17 cellular contexts compared by ENCODE assay signal in genomic region chr1:212871976-212872375, GRCh38. TPM values are rescaled to one million over a fixed set of nuclear protein-coding genes. Genes with fewer than 3 reads are reported as not detected.
A peak's percentile ranks its signal among the peaks of the same experiment; 100 is the strongest.
DNase-seq lines count a peak whose midpoint lies in the region; ATAC-seq, FAIRE-seq and TF ChIP-seq lines count a peak whose summit lies in the region.
"Had no signal": no experiment of that assay in that cellular context is flagged by ENCODE, and none has a peak within 500 bp of the region (broad histone marks: within the 10 kb centered on the region; RNA-seq: fewer than 3 reads in every experiment).

No MANE protein-coding gene starts in this region.

- no peak overlapping the region for H3K27ac Mint-ChIP-seq in CD8-positive, alpha-beta T cell
- H3K27ac Mint-ChIP-seq: HFFc6 had no signal

- H3K9ac ChIP-seq in HepG2 (ENCODE audit: insufficient read depth, low read depth, low read length) (no peak overlapping the region), GM12878 (ENCODE audit: control insufficient read depth, insufficient read depth, low read length) (no peak overlapping the region)
- H3K9ac ChIP-seq: BLaER1 treated with 17β-estradiol and CSF1 and Interleukin-3, amounts not matched to agents 10 nM and 100 nM had no signal

- no peaks in the 10 kb centered on the region for H3K4me1 Mint-ChIP-seq in CD8-positive, alpha-beta T cell (ENCODE audit: low read depth)

- BruUV-seq in HepG2 (replicated peaks; lab: Mats Ljungman, UMichigan) (no TSS peak), GM12878 (replicated peaks; lab: Mats Ljungman, UMichigan) (no TSS peak)

- no peaks in the 10 kb centered on the region for H3K79me2 ChIP-seq in HepG2 (ENCODE audit: insufficient read depth, low read length)
- H3K79me2 ChIP-seq in GM12878 (ENCODE audit: control insufficient read depth, insufficient read depth, low read length): no peaks in the 10 kb centered on the region; the same call in 1 of the 2 replicates

- ATAC-seq in HepG2 (no peak), right lobe of liver (no peak), GM12878 (no peak)
- ATAC-seq in CD8-positive, alpha-beta T cell: no peak

- FAIRE-seq in HepG2 (lab: Jason Lieb, UNC) (no peak), GM12878 (lab: Jason Lieb, UNC) (peak; percentile 13)
- FAIRE-seq: HTR-8/SVneo had no signal

- TF ChIP-seq RAD21 in HepG2 (CRISPR knock-in tag; IDR thresholded peaks at IDR 0.05): no peak
- no peak for TF ChIP-seq RAD21 in GM12878 (IDR thresholded peaks at IDR 0.05; ENCODE audit: insufficient read depth, low read depth, low read length)

- H3K27me3 ChIP-seq in HepG2 (ENCODE audit: control insufficient read depth in 1 of 2, insufficient read depth in 2 of 2, low read length in 2 of 2) (no peaks in the 10 kb centered on the region), right lobe of liver (no peaks in the 10 kb centered on the region), GM12878 (replicated peaks in 1 of 2; ENCODE audit: control insufficient read depth in 2 of 2, insufficient read depth in 2 of 2, low read length in 1 of 2) (no peaks in the 10 kb centered on the region), Peyer's patch (no peaks in the 10 kb centered on the region)
- no peaks in the 10 kb centered on the region for H3K27me3 ChIP-seq in CD8-positive, alpha-beta T cell (ENCODE audit: insufficient read depth, low read length)
- H3K27me3 ChIP-seq: BLaER1 treated with 17β-estradiol and CSF1 and Interleukin-3, amounts not matched to agents 10 nM and 100 nM had no signal

- no peaks in the 10 kb centered on the region for H4K20me1 ChIP-seq in HepG2 (ENCODE audit: insufficient read depth, low read length)
- no peaks in the 10 kb centered on the region for H4K20me1 ChIP-seq in GM12878 (ENCODE audit: control insufficient read depth, insufficient read depth)

- H2AFZ ChIP-seq in HepG2 (ENCODE audit: low read length) (no peak overlapping the region), GM12878 (ENCODE audit: control insufficient read depth, low read depth, low read length) (no peak overlapping the region)

- H3K4me2 ChIP-seq in HepG2 (ENCODE audit: low read depth, low read length): no peak overlapping the region
- no peak overlapping the region for H3K4me2 ChIP-seq in GM12878 (ENCODE audit: control insufficient read depth, insufficient read depth)
- H3K4me2 ChIP-seq: BLaER1 treated with 17β-estradiol and CSF1 and Interleukin-3, amounts not matched to agents 10 nM and 100 nM had no signal

- H3K27ac ChIP-seq in HepG2 (ENCODE audit: extremely low read length, insufficient read depth, low read length): no peak overlapping the region
- H3K27ac ChIP-seq in right lobe of liver: no peak overlapping the region
- H3K27ac ChIP-seq in GM12878 (ENCODE audit: control insufficient read depth, insufficient read depth): 0 out of 2 replicates have a peak overlapping the region, but pooled peaks have one; percentile 46
- peak overlapping the region; percentile 72 for H3K27ac ChIP-seq in epithelial cell of prostate
- no peak overlapping the region for H3K27ac ChIP-seq in Peyer's patch
- no peak overlapping the region for H3K27ac ChIP-seq in CD8-positive, alpha-beta T cell (ENCODE audit: low read depth, low read length)
- H3K27ac ChIP-seq: BLaER1 treated with 17β-estradiol and CSF1 and Interleukin-3, amounts not matched to agents 10 nM and 100 nM had no signal

- H3K4me1 ChIP-seq in HepG2 (ENCODE audit: insufficient read depth, low read length) (peaks cover 16% of the 10 kb centered on the region), right lobe of liver (no peaks in the 10 kb centered on the region), GM12878 (ENCODE audit: control insufficient read depth, insufficient read depth, low read length) (peaks cover 11% of the 10 kb centered on the region), Peyer's patch (no peaks in the 10 kb centered on the region)
- H3K4me1 ChIP-seq in CD8-positive, alpha-beta T cell (ENCODE audit: insufficient read depth, low read length): no peaks in the 10 kb centered on the region
- H3K4me1 ChIP-seq: BLaER1 treated with 17β-estradiol and CSF1 and Interleukin-3, amounts not matched to agents 10 nM and 100 nM had no signal

- H3K4me3 Mint-ChIP-seq in CD8-positive, alpha-beta T cell: no peak overlapping the region
- H3K4me3 Mint-ChIP-seq: CD4-positive, CD25-positive, alpha-beta regulatory T cell; HFFc6 had no signal

- in situ Hi-C loops in HepG2 (cut with HindIII; ENCODE audit: extremely low pct_ligation_motif_present, low pct_unique_long_range_greater_than_20kb) (no loop called here), GM12878 (cut with MboI) (no loop called here), GM13976 (cut with MboI; ENCODE audit: low sequenced_read_pairs, unreplicated experiment) (no loop called here)

- no peak for TF ChIP-seq CTCF in HepG2 (CRISPR knock-in tag; IDR thresholded peaks at IDR 0.05)
- no peak for TF ChIP-seq CTCF in right lobe of liver (IDR thresholded peaks at IDR 0.05)
- TF ChIP-seq CTCF in GM12878 (IDR thresholded peaks at IDR 0.05 in 2 of 3, conservative IDR thresholded peaks at IDR 0.05 in 1 of 3; ENCODE audit: control insufficient read depth in 2 of 3, extremely low read depth in 1 of 3, insufficient read depth in 1 of 3, low read depth in 3 of 3, low read length in 3 of 3): no peak
- TF ChIP-seq CTCF in Peyer's patch (IDR thresholded peaks at IDR 0.05): no peak
- TF ChIP-seq CTCF in GM13976 (IDR thresholded peaks at IDR 0.05; ENCODE audit: borderline replicate concordance, control extremely low read depth, extremely low read depth, insufficient read depth, missing control alignments): no peak
- TF ChIP-seq CTCF in CD8-positive, alpha-beta T cell (IDR thresholded peaks at IDR 0.05): no peak

- peaks cover 38% of the 10 kb centered on the region for H3K36me3 Mint-ChIP-seq in CD8-positive, alpha-beta T cell

- no peaks in the 10 kb centered on the region for H3K9me3 ChIP-seq in HepG2 (ENCODE audit: low read length)
- H3K9me3 ChIP-seq in right lobe of liver: no peaks in the 10 kb centered on the region
- no peaks in the 10 kb centered on the region for H3K9me3 ChIP-seq in GM12878 (replicated peaks; ENCODE audit: control insufficient read depth, insufficient read depth, low read length)
- H3K9me3 ChIP-seq in Peyer's patch: no peaks in the 10 kb centered on the region
- H3K9me3 ChIP-seq in CD8-positive, alpha-beta T cell (ENCODE audit: low read length): no peaks in the 10 kb centered on the region
- H3K9me3 ChIP-seq: BLaER1 treated with 17β-estradiol and CSF1 and Interleukin-3, amounts not matched to agents 10 nM and 100 nM had no signal

- DNase-seq in HepG2 (ENCODE audit: low spot score) (no peak), right lobe of liver (no peak), GM12878 (ENCODE audit: low read depth, low spot score) (no peak), epithelial cell of prostate (ENCODE audit: low read depth, low spot score) (no peak), Peyer's patch (no peak), GM13976 (ENCODE audit: low spot score) (no peak)
- no peak for DNase-seq in CD8-positive, alpha-beta T cell
- DNase-seq: 8988T; Calu3; CD4-positive, CD25-positive, alpha-beta regulatory T cell; DMS 273 treated with DMSO at 0.1 percent for 48 hours; HCEC 1CT; HFFc6; KBM-7 had no signal

- intact Hi-C loops in HepG2 (cut with micrococcal nuclease; ENCODE audit: unreplicated experiment) (no loop called here), right lobe of liver (cut with DNase I) (no loop called here), GM12878 (cut with micrococcal nuclease; ENCODE audit: unreplicated experiment) (no loop called here)
- intact Hi-C loops in CD8-positive, alpha-beta T cell (cut with DNase I, micrococcal nuclease): no loop called here

- H3K4me3 ChIP-seq in HepG2 (replicated peaks in 1 of 3; ENCODE audit: insufficient read depth in 1 of 3, low read depth in 2 of 3, low read length in 3 of 3) (no peak overlapping the region), right lobe of liver (no peak overlapping the region), GM12878 (no peak overlapping the region), Peyer's patch (no peak overlapping the region)
- H3K4me3 ChIP-seq in CD8-positive, alpha-beta T cell (ENCODE audit: low read depth, low read length): no peak overlapping the region
- H3K4me3 ChIP-seq: BLaER1 treated with 17β-estradiol and CSF1 and Interleukin-3, amounts not matched to agents 10 nM and 100 nM had no signal

- no peaks in the 10 kb centered on the region for H3K27me3 Mint-ChIP-seq in CD8-positive, alpha-beta T cell (ENCODE audit: low read depth)
- H3K27me3 Mint-ChIP-seq: CD4-positive, CD25-positive, alpha-beta regulatory T cell had no signal

- POLR2A ChIA-PET in HepG2 (lab: Yijun Ruan, JAX) (interaction anchor here (1.8 kb wide), 1 partner anchor 14 kb away, joined by 12 read pairs; the partner anchor contains the start of gene FLVCR1), GM12878 (lab: Charles Lee) (interaction anchor here (0.9 to 1.0 kb wide), 3 partner anchors 12 to 57 kb away, joined by 3 to 7 read pairs (median 5); partner anchors contain the start of gene FLVCR1)
- POLR2A ChIA-PET in CD8-positive, alpha-beta T cell (lab: Charles Lee): no interaction called here

- TF ChIP-seq EP300 in HepG2 (IDR thresholded peaks at IDR 0.05; ENCODE audit: low read depth in 2 of 2, low read length in 2 of 2) (no peak), HepG2 (CRISPR knock-in tag; IDR thresholded peaks at IDR 0.05; ENCODE audit: borderline replicate concordance) (no peak), GM12878 (IDR thresholded peaks at IDR 0.05; ENCODE audit: borderline replicate concordance in 1 of 2, control insufficient read depth in 1 of 2, low read depth in 2 of 2, low read length in 2 of 2) (no peak)

- H3K36me3 ChIP-seq in HepG2 (replicated peaks in 1 of 2; ENCODE audit: control insufficient read depth in 1 of 2, insufficient read depth in 2 of 2, low read length in 2 of 2) (peaks cover 13 to 47% of the 10 kb centered on the region in 2 experiments), right lobe of liver (no peaks in the 10 kb centered on the region), GM12878 (ENCODE audit: control insufficient read depth in 2 of 2, insufficient read depth in 2 of 2, low read length in 1 of 2) (peaks cover 0 to 20% of the 10 kb centered on the region in 2 experiments; a peak in 3 of 4 replicates), Peyer's patch (peaks cover 0 to 69% (median 0%) of the 10 kb centered on the region in 3 donors)
- no peaks in the 10 kb centered on the region for H3K36me3 ChIP-seq in CD8-positive, alpha-beta T cell (ENCODE audit: insufficient read depth, low read length)

- SMC1A ChIA-PET in GM12878 (lab: Charles Lee; ENCODE audit: uncharacterized antibody, unreplicated experiment): interaction anchor here (0.6 to 3.5 kb wide), 11 partner anchors 9 to 415 kb away, joined by 3 to 21 read pairs (median 4); partner anchors contain the start of gene FLVCR1

- TF ChIP-seq POLR2A in HepG2 (IDR thresholded peaks at IDR 0.05; ENCODE audit: insufficient read depth in 1 of 2, low read depth in 2 of 2, low read length in 2 of 2) (no peak), right lobe of liver (IDR thresholded peaks at IDR 0.05) (no peak), GM12878 (IDR thresholded peaks at IDR 0.05; ENCODE audit: low read depth, low read length) (no peak), Peyer's patch (IDR thresholded peaks at IDR 0.05) (no peak)

- RAD21 ChIA-PET in GM12878 (lab: Charles Lee; ENCODE audit: unreplicated experiment): interaction anchor here (1.0 to 1.4 kb wide), 5 partner anchors 9 to 198 kb away, joined by 3 to 4 read pairs (median 4); no protein-coding TSS in a partner anchor

- CTCF ChIA-PET in HepG2 (lab: Yijun Ruan, JAX; ENCODE audit: low intra/inter-chr PET ratio, low total read pairs) (no interaction called here), GM12878 (lab: Yijun Ruan, JAX) (interaction anchor here (0.7 to 1.8 kb wide), 4 partner anchors 27 to 123 kb away, joined by 3 to 6 read pairs (median 4); no protein-coding TSS in a partner anchor)
- CTCF ChIA-PET in CD8-positive, alpha-beta T cell (lab: Charles Lee): no interaction called here

- WGBS in HepG2 (ENCODE audit: low lambda C conversion rate): 96% methylated on average over 1 of the region's 1 CpG
- 5% methylated on average over 1 of the region's 1 CpG for WGBS in right lobe of liver (ENCODE audit: insufficient coverage, low coverage, low lambda C conversion rate, missing lambda C conversion rate)
- WGBS in GM12878 (ENCODE audit: insufficient coverage, insufficient replicate concordance, low lambda C conversion rate, missing lambda C conversion rate): 89% methylated on average over 1 of the region's 1 CpG

- H3K9me3 Mint-ChIP-seq in CD8-positive, alpha-beta T cell: no peaks in the 10 kb centered on the region
- H3K9me3 Mint-ChIP-seq: CD4-positive, CD25-positive, alpha-beta regulatory T cell; HFFc6 had no signal

RNA-seq across cellular contexts. Expression of gene FLVCR1, which starts 13.9 kb away (rescaled TPM):
- total RNA-seq in HepG2 (2016; rRNA removed; fragmentation: Illumina TruSeq; extraction: Trizol) (18.6 and 39.8 TPM in 2 replicates), right lobe of liver (1 to 10 TPM; 1.6 to 5.8 (median 2.1) TPM), GM12878 (2014; rRNA removed) (17.8 and 20.2 TPM in 2 replicates), GM12878 (2014; rRNA removed; fragmentation: Illumina TruSeq; extraction: Trizol) (21.7 and 21.9 TPM in 2 replicates), GM12878 (2021) (13.4 and 17.3 TPM in 2 replicates), Peyer's patch (10 to 100 TPM; 19.8 to 83.4 (median 41.5) TPM)
- total RNA-seq in HepG2 (2016; cell fraction: cytosol; rRNA removed; fragmentation: Illumina TruSeq; extraction: Trizol; ENCODE audit: low read depth): 41.7 and 44.4 TPM in 2 replicates
- total RNA-seq in HepG2 (2016; cell fraction: insoluble cytoplasmic fraction; rRNA removed; fragmentation: Illumina TruSeq; extraction: Trizol): 20.2 and 36.6 TPM in 2 replicates
- total RNA-seq in HepG2 (2016; cell fraction: membrane; rRNA removed; fragmentation: Illumina TruSeq; extraction: Trizol): 20.7 and 22.2 TPM in 2 replicates
- 42.5 and 47.7 TPM in 2 replicates for total RNA-seq in HepG2 (2016; cell fraction: nucleus; rRNA removed; fragmentation: Illumina TruSeq; extraction: Trizol)
- polyA plus RNA-seq in HepG2 (2011; rRNA removed) (14.8 and 16.0 TPM in 2 replicates), GM12878 (2011; rRNA removed) (25.2 and 37.2 TPM in 2 replicates), GM12878 (2014; fragmentation: Illumina TruSeq; extraction: Trizol) (18.1 and 20.0 TPM in 2 replicates), GM12878 (2014; fragmentation: Nextera tagmentation; extraction: Ambion mirVana) (1 to 10 TPM; 7.1 to 8.6 TPM), GM12878 (2014; rRNA removed) (15.7 and 22.1 TPM in 2 replicates), GM12878 (2016; fragmentation: Nextera tagmentation; extraction: Ambion mirVana) (10 to 100 TPM in 1 of 2 experiments, 1 to 10 TPM in 1; 9.0 to 10.9 TPM)
- polyA plus RNA-seq in HepG2 (2011; cell fraction: cytosol; rRNA removed): 6.6 and 8.7 TPM in 2 replicates
- polyA plus RNA-seq in HepG2 (2011; cell fraction: nucleus; rRNA removed): 15.2 and 15.3 TPM in 2 replicates
- polyA plus RNA-seq in HepG2 (2012): 11.8 and 22.8 TPM in 2 replicates
- polyA plus RNA-seq in HepG2 (2016; cell fraction: cytosol; fragmentation: Illumina TruSeq; extraction: Trizol; ENCODE audit: low read depth): 2.5 and 2.7 TPM in 2 replicates
- polyA plus RNA-seq in HepG2 (2016; cell fraction: insoluble cytoplasmic fraction; fragmentation: Illumina TruSeq; extraction: Trizol; ENCODE audit: low read depth): 12.8 and 14.8 TPM in 2 replicates
- polyA plus RNA-seq in HepG2 (2016; cell fraction: membrane; fragmentation: Illumina TruSeq; extraction: Trizol; ENCODE audit: low read depth): 5.3 and 6.3 TPM in 2 replicates
- polyA plus RNA-seq in HepG2 (2016; cell fraction: nucleus; fragmentation: Illumina TruSeq; extraction: Trizol; ENCODE audit: insufficient read depth, low read depth): 59.2 and 59.9 TPM in 2 replicates
- 59.0 and 72.7 TPM in 2 replicates for polyA minus RNA-seq in HepG2 (2011; rRNA and poly(A)+ RNA removed; ENCODE audit: low replicate concordance)
- 20.0 and 25.2 TPM in 2 replicates for polyA minus RNA-seq in HepG2 (2011; cell fraction: cytosol; rRNA and poly(A)+ RNA removed)
- polyA minus RNA-seq in HepG2 (2011; cell fraction: nucleus; rRNA and poly(A)+ RNA removed): 23.2 and 31.6 TPM in 2 replicates
- total RNA-seq in GM12878 (2013; cell fraction: nucleolus; rRNA removed): 107 and 114 TPM in 2 replicates
- polyA plus RNA-seq in GM12878 (2011; ENCODE audit: low read depth): 12.8 TPM
- polyA plus RNA-seq in GM12878 (2011; cell fraction: cytosol; rRNA removed): 11.8 and 12.8 TPM in 2 replicates
- 19.5 and 23.1 TPM in 2 replicates for polyA plus RNA-seq in GM12878 (2011; cell fraction: nucleus; rRNA removed)
- polyA plus RNA-seq in GM12878 (2012): 13.8 and 14.1 TPM in 2 replicates
- 33.4 and 35.4 TPM in 2 replicates for polyA minus RNA-seq in GM12878 (2011; rRNA and poly(A)+ RNA removed)
- polyA minus RNA-seq in GM12878 (2011; cell fraction: cytosol; rRNA and poly(A)+ RNA removed): 18.3 and 19.8 TPM in 2 replicates
- 16.2 and 25.4 TPM in 2 replicates for polyA minus RNA-seq in GM12878 (2011; cell fraction: nucleus; rRNA and poly(A)+ RNA removed)
- 1 to 10 TPM; 6.5 to 6.6 TPM for total RNA-seq in CD8-positive, alpha-beta T cell

RNA-seq across cellular contexts. Expression of gene SPATA45, which starts 24.5 kb away (rescaled TPM):
- total RNA-seq in HepG2 (2016; rRNA removed; fragmentation: Illumina TruSeq; extraction: Trizol): 0.64 and 0.86 TPM in 2 replicates
- total RNA-seq in HepG2 (2016; cell fraction: cytosol; rRNA removed; fragmentation: Illumina TruSeq; extraction: Trizol; ENCODE audit: low read depth): 1.1 and 1.2 TPM in 2 replicates
- not detected in 2 replicates for total RNA-seq in HepG2 (2016; cell fraction: insoluble cytoplasmic fraction; rRNA removed; fragmentation: Illumina TruSeq; extraction: Trizol)
- total RNA-seq in HepG2 (2016; cell fraction: membrane; rRNA removed; fragmentation: Illumina TruSeq; extraction: Trizol): 0.62 and 1.3 TPM in 2 replicates
- total RNA-seq in HepG2 (2016; cell fraction: nucleus; rRNA removed; fragmentation: Illumina TruSeq; extraction: Trizol): not detected in 2 replicates
- polyA plus RNA-seq in HepG2 (2011; rRNA removed): 0.17 TPM in 1 of 2 replicates, not detected in the other
- not detected in 2 replicates for polyA plus RNA-seq in HepG2 (2011; cell fraction: cytosol; rRNA removed)
- polyA plus RNA-seq in HepG2 (2011; cell fraction: nucleus; rRNA removed): not detected in 2 replicates
- 0.51 TPM in 1 of 2 replicates, not detected in the other for polyA plus RNA-seq in HepG2 (2012)
- 0.93 TPM in 1 of 2 replicates, not detected in the other for polyA plus RNA-seq in HepG2 (2016; cell fraction: cytosol; fragmentation: Illumina TruSeq; extraction: Trizol; ENCODE audit: low read depth)
- not detected in 2 replicates for polyA plus RNA-seq in HepG2 (2016; cell fraction: insoluble cytoplasmic fraction; fragmentation: Illumina TruSeq; extraction: Trizol; ENCODE audit: low read depth)
- polyA plus RNA-seq in HepG2 (2016; cell fraction: membrane; fragmentation: Illumina TruSeq; extraction: Trizol; ENCODE audit: low read depth): 0.42 and 0.63 TPM in 2 replicates
- not detected in 2 replicates for polyA plus RNA-seq in HepG2 (2016; cell fraction: nucleus; fragmentation: Illumina TruSeq; extraction: Trizol; ENCODE audit: insufficient read depth, low read depth)
- not detected in 2 replicates for polyA minus RNA-seq in HepG2 (2011; rRNA and poly(A)+ RNA removed; ENCODE audit: low replicate concordance)
- not detected in 2 replicates for polyA minus RNA-seq in HepG2 (2011; cell fraction: cytosol; rRNA and poly(A)+ RNA removed)
- not detected in 2 replicates for polyA minus RNA-seq in HepG2 (2011; cell fraction: nucleus; rRNA and poly(A)+ RNA removed)
- total RNA-seq in right lobe of liver: 1 to 10 TPM in 1 of 6 experiments, not detected in 5; 1.2 TPM
- not detected in 2 replicates for total RNA-seq in GM12878 (2013; cell fraction: nucleolus; rRNA removed)
- total RNA-seq in GM12878 (2014; rRNA removed): not detected in 2 replicates
- total RNA-seq in GM12878 (2014; rRNA removed; fragmentation: Illumina TruSeq; extraction: Trizol): not detected in 2 replicates
- 0.58 TPM in 1 of 2 replicates, not detected in the other for total RNA-seq in GM12878 (2021)
- not detected for polyA plus RNA-seq in GM12878 (2011; ENCODE audit: low read depth)
- polyA plus RNA-seq in GM12878 (2011; rRNA removed): 0.22 and 0.49 TPM in 2 replicates
- polyA plus RNA-seq in GM12878 (2011; cell fraction: cytosol; rRNA removed): not detected in 2 replicates
- polyA plus RNA-seq in GM12878 (2011; cell fraction: nucleus; rRNA removed): not detected in 2 replicates
- polyA plus RNA-seq in GM12878 (2012): not detected in 2 replicates
- polyA plus RNA-seq in GM12878 (2014; fragmentation: Illumina TruSeq; extraction: Trizol): not detected in 2 replicates
- polyA plus RNA-seq in GM12878 (2014; fragmentation: Nextera tagmentation; extraction: Ambion mirVana): under 1 TPM in 1 of 2 experiments, not detected in 1; 0.31 TPM
- not detected in 2 replicates for polyA plus RNA-seq in GM12878 (2014; rRNA removed)
- under 1 TPM in 1 of 2 experiments, not detected in 1; 0.37 TPM for polyA plus RNA-seq in GM12878 (2016; fragmentation: Nextera tagmentation; extraction: Ambion mirVana)
- polyA minus RNA-seq in GM12878 (2011; rRNA and poly(A)+ RNA removed): not detected in 2 replicates
- polyA minus RNA-seq in GM12878 (2011; cell fraction: cytosol; rRNA and poly(A)+ RNA removed): not detected in 2 replicates
- not detected in 2 replicates for polyA minus RNA-seq in GM12878 (2011; cell fraction: nucleus; rRNA and poly(A)+ RNA removed)
- not detected for total RNA-seq in Peyer's patch
- total RNA-seq in CD8-positive, alpha-beta T cell: not detected
- total RNA-seq: CD4-positive, CD25-positive, alpha-beta regulatory T cell; Daoy; HFFc6 had no signal

Comparison
In these comparisons a context has a peak if more than half of its experiments do, and no peak if none do; other contexts are left out.
1. H3K27ac ChIP-seq: peak in GM12878 (single experiment) and epithelial cell of prostate (single experiment); none in HepG2 (single experiment), right lobe of liver (0 of 3), Peyer's patch (0 of 4) and CD8-positive, alpha-beta T cell (single experiment).